In genomic region chr22:31102441-31103081, GRCh38 we compare ENCODE assay signal across 1 cellular context.
TF ChIP-seq lines count a peak whose summit lies in the region.

No MANE protein-coding gene starts in this region.

TF ChIP-seq in HepG2, 621 proteins besides CTCF, POLR2A, EP300 and RAD21 (continued from another document and continues in another):
- TF ChIP-seq, protein P1, sequence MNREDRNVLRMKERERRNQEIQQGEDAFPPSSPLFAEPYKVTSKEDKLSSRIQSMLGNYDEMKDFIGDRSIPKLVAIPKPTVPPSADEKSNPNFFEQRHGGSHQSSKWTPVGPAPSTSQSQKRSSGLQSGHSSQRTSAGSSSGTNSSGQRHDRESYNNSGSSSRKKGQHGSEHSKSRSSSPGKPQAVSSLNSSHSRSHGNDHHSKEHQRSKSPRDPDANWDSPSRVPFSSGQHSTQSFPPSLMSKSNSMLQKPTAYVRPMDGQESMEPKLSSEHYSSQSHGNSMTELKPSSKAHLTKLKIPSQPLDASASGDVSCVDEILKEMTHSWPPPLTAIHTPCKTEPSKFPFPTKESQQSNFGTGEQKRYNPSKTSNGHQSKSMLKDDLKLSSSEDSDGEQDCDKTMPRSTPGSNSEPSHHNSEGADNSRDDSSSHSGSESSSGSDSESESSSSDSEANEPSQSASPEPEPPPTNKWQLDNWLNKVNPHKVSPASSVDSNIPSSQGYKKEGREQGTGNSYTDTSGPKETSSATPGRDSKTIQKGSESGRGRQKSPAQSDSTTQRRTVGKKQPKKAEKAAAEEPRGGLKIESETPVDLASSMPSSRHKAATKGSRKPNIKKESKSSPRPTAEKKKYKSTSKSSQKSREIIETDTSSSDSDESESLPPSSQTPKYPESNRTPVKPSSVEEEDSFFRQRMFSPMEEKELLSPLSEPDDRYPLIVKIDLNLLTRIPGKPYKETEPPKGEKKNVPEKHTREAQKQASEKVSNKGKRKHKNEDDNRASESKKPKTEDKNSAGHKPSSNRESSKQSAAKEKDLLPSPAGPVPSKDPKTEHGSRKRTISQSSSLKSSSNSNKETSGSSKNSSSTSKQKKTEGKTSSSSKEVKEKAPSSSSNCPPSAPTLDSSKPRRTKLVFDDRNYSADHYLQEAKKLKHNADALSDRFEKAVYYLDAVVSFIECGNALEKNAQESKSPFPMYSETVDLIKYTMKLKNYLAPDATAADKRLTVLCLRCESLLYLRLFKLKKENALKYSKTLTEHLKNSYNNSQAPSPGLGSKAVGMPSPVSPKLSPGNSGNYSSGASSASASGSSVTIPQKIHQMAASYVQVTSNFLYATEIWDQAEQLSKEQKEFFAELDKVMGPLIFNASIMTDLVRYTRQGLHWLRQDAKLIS (CRISPR knock-in tag; IDR thresholded peaks at IDR 0.05) = no peak
- TF ChIP-seq RXRA (CRISPR knock-in tag; IDR thresholded peaks at IDR 0.05) = peak; percentile 23; the same call in 1 of the 2 replicates
- TF ChIP-seq MED1 (CRISPR knock-in tag; IDR thresholded peaks at IDR 0.05) = 0 out of 2 replicates have a peak, but pooled peaks have one; percentile 24
- no peak for TF ChIP-seq RELA (CRISPR knock-in tag; IDR thresholded peaks at IDR 0.05)
- no peak for TF ChIP-seq ZNF34 (CRISPR knock-in tag; IDR thresholded peaks at IDR 0.05; ENCODE audit: borderline replicate concordance)
- TF ChIP-seq ZFP36L1 (CRISPR knock-in tag; IDR thresholded peaks at IDR 0.05) = no peak
- TF ChIP-seq, protein P2, sequence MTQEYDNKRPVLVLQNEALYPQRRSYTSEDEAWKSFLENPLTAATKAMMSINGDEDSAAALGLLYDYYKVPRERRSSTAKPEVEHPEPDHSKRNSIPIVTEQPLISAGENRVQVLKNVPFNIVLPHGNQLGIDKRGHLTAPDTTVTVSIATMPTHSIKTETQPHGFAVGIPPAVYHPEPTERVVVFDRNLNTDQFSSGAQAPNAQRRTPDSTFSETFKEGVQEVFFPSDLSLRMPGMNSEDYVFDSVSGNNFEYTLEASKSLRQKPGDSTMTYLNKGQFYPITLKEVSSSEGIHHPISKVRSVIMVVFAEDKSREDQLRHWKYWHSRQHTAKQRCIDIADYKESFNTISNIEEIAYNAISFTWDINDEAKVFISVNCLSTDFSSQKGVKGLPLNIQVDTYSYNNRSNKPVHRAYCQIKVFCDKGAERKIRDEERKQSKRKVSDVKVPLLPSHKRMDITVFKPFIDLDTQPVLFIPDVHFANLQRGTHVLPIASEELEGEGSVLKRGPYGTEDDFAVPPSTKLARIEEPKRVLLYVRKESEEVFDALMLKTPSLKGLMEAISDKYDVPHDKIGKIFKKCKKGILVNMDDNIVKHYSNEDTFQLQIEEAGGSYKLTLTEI (CRISPR knock-in tag; conservative IDR thresholded peaks at IDR 0.05) = no peak
- TF ChIP-seq ZNF644 (CRISPR knock-in tag; IDR thresholded peaks at IDR 0.05; ENCODE audit: low read depth) = peak; percentile 68; the same call in 1 of the 2 replicates
- TF ChIP-seq, protein P3, sequence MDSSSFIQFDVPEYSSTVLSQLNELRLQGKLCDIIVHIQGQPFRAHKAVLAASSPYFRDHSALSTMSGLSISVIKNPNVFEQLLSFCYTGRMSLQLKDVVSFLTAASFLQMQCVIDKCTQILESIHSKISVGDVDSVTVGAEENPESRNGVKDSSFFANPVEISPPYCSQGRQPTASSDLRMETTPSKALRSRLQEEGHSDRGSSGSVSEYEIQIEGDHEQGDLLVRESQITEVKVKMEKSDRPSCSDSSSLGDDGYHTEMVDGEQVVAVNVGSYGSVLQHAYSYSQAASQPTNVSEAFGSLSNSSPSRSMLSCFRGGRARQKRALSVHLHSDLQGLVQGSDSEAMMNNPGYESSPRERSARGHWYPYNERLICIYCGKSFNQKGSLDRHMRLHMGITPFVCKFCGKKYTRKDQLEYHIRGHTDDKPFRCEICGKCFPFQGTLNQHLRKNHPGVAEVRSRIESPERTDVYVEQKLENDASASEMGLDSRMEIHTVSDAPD (CRISPR knock-in tag; IDR thresholded peaks at IDR 0.05) = no peak
- 0 out of 2 replicates have a peak, but pooled peaks have one; percentile 54 for TF ChIP-seq JUN (CRISPR knock-in tag; IDR thresholded peaks at IDR 0.05)
- TF ChIP-seq, protein P4, sequence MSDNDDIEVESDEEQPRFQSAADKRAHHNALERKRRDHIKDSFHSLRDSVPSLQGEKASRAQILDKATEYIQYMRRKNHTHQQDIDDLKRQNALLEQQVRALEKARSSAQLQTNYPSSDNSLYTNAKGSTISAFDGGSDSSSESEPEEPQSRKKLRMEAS (IDR thresholded peaks at IDR 0.05) = no peak
- TF ChIP-seq CCDC6 (CRISPR knock-in tag; IDR thresholded peaks at IDR 0.05) = no peak
- TF ChIP-seq NAIF1 (CRISPR knock-in tag; IDR thresholded peaks at IDR 0.05; ENCODE audit: borderline replicate concordance) = no peak
- TF ChIP-seq NKX3-1 (CRISPR knock-in tag; IDR thresholded peaks at IDR 0.05) = no peak
- peak; percentile 67; the same call in 1 of the 2 replicates for TF ChIP-seq MIER3 (CRISPR knock-in tag; IDR thresholded peaks at IDR 0.05; ENCODE audit: borderline replicate concordance)
- no peak for TF ChIP-seq TRIM24 (CRISPR knock-in tag; IDR thresholded peaks at IDR 0.05)
- TF ChIP-seq FOXA3 (CRISPR knock-in tag; IDR thresholded peaks at IDR 0.05) = peak; percentile 84
- TF ChIP-seq MEF2D (CRISPR knock-in tag; IDR thresholded peaks at IDR 0.05) = no peak
- no peak for TF ChIP-seq ZNF572 (CRISPR knock-in tag; IDR thresholded peaks at IDR 0.05)
- TF ChIP-seq ZNF343 (CRISPR knock-in tag; IDR thresholded peaks at IDR 0.05) = no peak
- TF ChIP-seq, protein P5, sequence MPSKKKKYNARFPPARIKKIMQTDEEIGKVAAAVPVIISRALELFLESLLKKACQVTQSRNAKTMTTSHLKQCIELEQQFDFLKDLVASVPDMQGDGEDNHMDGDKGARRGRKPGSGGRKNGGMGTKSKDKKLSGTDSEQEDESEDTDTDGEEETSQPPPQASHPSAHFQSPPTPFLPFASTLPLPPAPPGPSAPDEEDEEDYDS (CRISPR knock-in tag; IDR thresholded peaks at IDR 0.05) = no peak
- TF ChIP-seq AHDC1 (CRISPR knock-in tag; IDR thresholded peaks at IDR 0.05; ENCODE audit: borderline replicate concordance) = peak; percentile 57; the same call in 1 of the 2 replicates
- TF ChIP-seq ZNF556 (CRISPR knock-in tag; IDR thresholded peaks at IDR 0.05; ENCODE audit: borderline replicate concordance) = no peak
- no peak for TF ChIP-seq WIZ (CRISPR knock-in tag; IDR thresholded peaks at IDR 0.05)
- peak; percentile 37; the same call in 1 of the 2 replicates for TF ChIP-seq RXRB (CRISPR knock-in tag; IDR thresholded peaks at IDR 0.05; ENCODE audit: borderline replicate concordance)
- no peak for TF ChIP-seq JARID2 (CRISPR knock-in tag; IDR thresholded peaks at IDR 0.05; ENCODE audit: insufficient replicate concordance)
- no peak for TF ChIP-seq ZSCAN25 (CRISPR knock-in tag; IDR thresholded peaks at IDR 0.05)
- no peak for TF ChIP-seq ZNF878 (CRISPR knock-in tag; IDR thresholded peaks at IDR 0.05)
- no peak for TF ChIP-seq ESRRA (CRISPR knock-in tag; IDR thresholded peaks at IDR 0.05; ENCODE audit: low read depth)
- peak; percentile 31; the same call in 1 of the 2 replicates for TF ChIP-seq HNF4A (CRISPR knock-in tag; IDR thresholded peaks at IDR 0.05)
- TF ChIP-seq, protein P6, sequence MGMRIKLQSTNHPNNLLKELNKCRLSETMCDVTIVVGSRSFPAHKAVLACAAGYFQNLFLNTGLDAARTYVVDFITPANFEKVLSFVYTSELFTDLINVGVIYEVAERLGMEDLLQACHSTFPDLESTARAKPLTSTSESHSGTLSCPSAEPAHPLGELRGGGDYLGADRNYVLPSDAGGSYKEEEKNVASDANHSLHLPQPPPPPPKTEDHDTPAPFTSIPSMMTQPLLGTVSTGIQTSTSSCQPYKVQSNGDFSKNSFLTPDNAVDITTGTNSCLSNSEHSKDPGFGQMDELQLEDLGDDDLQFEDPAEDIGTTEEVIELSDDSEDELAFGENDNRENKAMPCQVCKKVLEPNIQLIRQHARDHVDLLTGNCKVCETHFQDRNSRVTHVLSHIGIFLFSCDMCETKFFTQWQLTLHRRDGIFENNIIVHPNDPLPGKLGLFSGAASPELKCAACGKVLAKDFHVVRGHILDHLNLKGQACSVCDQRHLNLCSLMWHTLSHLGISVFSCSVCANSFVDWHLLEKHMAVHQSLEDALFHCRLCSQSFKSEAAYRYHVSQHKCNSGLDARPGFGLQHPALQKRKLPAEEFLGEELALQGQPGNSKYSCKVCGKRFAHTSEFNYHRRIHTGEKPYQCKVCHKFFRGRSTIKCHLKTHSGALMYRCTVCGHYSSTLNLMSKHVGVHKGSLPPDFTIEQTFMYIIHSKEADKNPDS (CRISPR knock-in tag; IDR thresholded peaks at IDR 0.05) = no peak
- TF ChIP-seq HNF1B (CRISPR knock-in tag; IDR thresholded peaks at IDR 0.05) = peak; percentile 88
- TF ChIP-seq NCOA1 (CRISPR knock-in tag; IDR thresholded peaks at IDR 0.05) = no peak
- no peak for TF ChIP-seq ZFP37 (CRISPR knock-in tag; IDR thresholded peaks at IDR 0.05; ENCODE audit: borderline replicate concordance)
- no peak for TF ChIP-seq SSRP1 (CRISPR knock-in tag; IDR thresholded peaks at IDR 0.05)
- TF ChIP-seq AGO2 (optimal IDR thresholded peaks at IDR 0.05; ENCODE audit: low read depth, low read length) = no peak
- TF ChIP-seq, protein P7, sequence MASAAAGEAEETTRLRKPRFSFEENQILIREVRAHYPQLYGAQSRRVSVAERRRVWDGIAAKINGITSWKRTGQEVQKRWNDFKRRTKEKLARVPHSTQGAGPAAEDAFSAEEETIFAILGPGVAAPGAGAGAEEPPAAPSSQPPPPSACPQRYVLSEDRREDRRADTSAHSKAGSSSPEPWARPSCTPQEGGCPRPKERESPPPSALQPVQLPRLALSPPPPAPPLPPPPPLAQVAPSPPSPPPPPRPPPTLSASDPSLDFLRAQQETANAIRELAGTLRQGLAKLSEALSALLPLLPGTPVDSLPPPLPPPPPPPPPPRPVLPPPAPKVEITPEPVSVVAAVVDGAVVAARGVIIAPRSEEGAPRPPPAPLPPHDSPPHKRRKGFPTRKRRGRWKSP (CRISPR knock-in tag; IDR thresholded peaks at IDR 0.05) = no peak
- TF ChIP-seq ZNF652 (CRISPR knock-in tag; IDR thresholded peaks at IDR 0.05; ENCODE audit: borderline replicate concordance, low read depth) = no peak
- no peak for TF ChIP-seq POGK (CRISPR knock-in tag; conservative IDR thresholded peaks at IDR 0.05)
- TF ChIP-seq STAG1 (CRISPR knock-in tag; IDR thresholded peaks at IDR 0.05) = no peak
- no peak for TF ChIP-seq MAFG (CRISPR knock-in tag; IDR thresholded peaks at IDR 0.05)
- no peak for TF ChIP-seq ZNF720 (CRISPR knock-in tag; IDR thresholded peaks at IDR 0.05)
- TF ChIP-seq POLR2AphosphoS5 (IDR thresholded peaks at IDR 0.05; ENCODE audit: low read depth, low read length) = no peak
- TF ChIP-seq ZNF709 (CRISPR knock-in tag; IDR thresholded peaks at IDR 0.05) = no peak
- no peak for TF ChIP-seq KLF6 (CRISPR knock-in tag; IDR thresholded peaks at IDR 0.05)
- peak; percentile 58; the same call in 1 of the 2 replicates for TF ChIP-seq ZNF792 (CRISPR knock-in tag; IDR thresholded peaks at IDR 0.05)
